In the genomic region with DNA sequence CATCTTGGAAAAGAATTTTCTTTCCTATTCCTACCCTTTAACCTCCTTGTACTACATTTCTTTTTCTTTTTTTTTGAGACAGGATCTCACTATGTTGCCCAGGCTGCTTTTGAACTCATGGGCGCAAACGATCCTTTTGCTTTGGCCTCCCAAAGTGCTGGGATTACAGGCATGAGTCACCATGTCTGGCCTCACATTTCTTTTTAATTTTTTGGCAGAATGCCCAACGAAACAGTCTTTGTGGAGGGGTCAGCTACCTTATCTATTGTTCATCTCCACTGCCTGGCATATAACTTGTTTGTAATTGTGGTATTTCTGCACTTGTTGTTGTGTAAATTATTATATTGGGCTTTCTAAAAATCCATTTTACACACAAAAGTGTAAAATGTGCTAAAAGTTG, we compare ENCODE assay signal across 1 cellular context.
TF ChIP-seq lines count a peak whose summit lies in the region.

No MANE protein-coding gene starts in this region.

TF ChIP-seq in H1, 55 proteins besides CTCF, POLR2A, EP300 and RAD21:
- 0 out of 2 replicates have a peak, but pooled peaks have one; percentile 11 for TF ChIP-seq JUND (IDR thresholded peaks at IDR 0.05; ENCODE audit: low read length)
- TF ChIP-seq KDM1A (IDR thresholded peaks at IDR 0.05; ENCODE audit: borderline replicate concordance, low read length) = no peak
